Comparison of ENCODE assay signal across 14 cellular contexts in genomic region chr1:150409504-150410362, GRCh38. TPM values are rescaled to one million over a fixed set of nuclear protein-coding genes. Genes with fewer than 3 reads are reported as not detected.
DNase-seq lines count a peak whose midpoint lies in the region; ATAC-seq and TF ChIP-seq lines count a peak whose summit lies in the region.
"Had no signal": no experiment of that assay in that cellular context is flagged by ENCODE, and none has a peak within 500 bp of the region (broad histone marks: within the 10 kb centered on the region; RNA-seq: fewer than 3 reads in every experiment).

No MANE protein-coding gene starts in this region.

- H3K4me2 ChIP-seq in smooth muscle cell, result peak overlapping the region; percentile 32

- peaks cover 89% of the 10 kb centered on the region for H3K79me2 ChIP-seq in smooth muscle cell (ENCODE audit: low read depth)

- H3K4me3 ChIP-seq in smooth muscle cell, result no peak overlapping the region
- H3K4me3 ChIP-seq: prostate gland had no signal

- ATAC-seq in left colon (peak; percentile 64), HG03045 (IDR thresholded peaks at IDR 0.05; ENCODE audit: unreplicated experiment) (no peak)
- ATAC-seq: activated CD4-positive, CD25-positive, alpha-beta regulatory T cell treated with anti-CD3 and anti-CD28 coated beads, Interleukin-2, amount 50 U/mL, for 24 hours had no signal

- no peak overlapping the region for H3K9ac ChIP-seq in smooth muscle cell (ENCODE audit: low read depth)

- H4K20me1 ChIP-seq in smooth muscle cell (ENCODE audit: low read depth), result peaks cover 96% of the 10 kb centered on the region

- WGBS in smooth muscle cell (ENCODE audit: low lambda C conversion rate), result 92% methylated on average over 12 of the region's 12 CpGs

- no peak overlapping the region for H2AFZ ChIP-seq in smooth muscle cell (ENCODE audit: low read depth)

- H3K9me3 ChIP-seq in smooth muscle cell (replicated peaks; ENCODE audit: low read depth), result no peaks in the 10 kb centered on the region
- H3K9me3 ChIP-seq: prostate gland had no signal

- H3K4me1 ChIP-seq in smooth muscle cell (ENCODE audit: low read depth), result no peaks in the 10 kb centered on the region
- H3K4me1 ChIP-seq: prostate gland had no signal

- peak overlapping the region; percentile 58 for H3K27ac ChIP-seq in smooth muscle cell (ENCODE audit: low read depth)
- H3K27ac ChIP-seq: prostate gland had no signal

- TF ChIP-seq CTCF in smooth muscle cell (IDR thresholded peaks at IDR 0.05; ENCODE audit: borderline replicate concordance, insufficient read depth, poor library complexity, severe bottlenecking) (no peak), GM20000 (IDR thresholded peaks at IDR 0.05; ENCODE audit: extremely low read depth, missing control alignments) (no peak)

- H3K36me3 ChIP-seq in smooth muscle cell (ENCODE audit: low read depth), result no peaks in the 10 kb centered on the region
- H3K36me3 ChIP-seq: prostate gland had no signal

- no peaks in the 10 kb centered on the region for H3F3A ChIP-seq in smooth muscle cell (ENCODE audit: low read depth)

- DNase-seq in SIG-M5 treated with dmso at 0.1 percent for 504 hours (lab: John Stamatoyannopoulos, UW; ENCODE audit: unreplicated experiment) (peak; percentile 27), SIG-M5 (lab: John Stamatoyannopoulos, UW) (no peak), SKM-1 (lab: John Stamatoyannopoulos, UW; ENCODE audit: unreplicated experiment) (peak; percentile 44), left colon (no peak), smooth muscle cell (lab: John Stamatoyannopoulos, UW; ENCODE audit: unreplicated experiment) (no peak), hippocampal formation (lab: John Stamatoyannopoulos, UW) (no peak), GM20000 (ENCODE audit: low spot score) (no peak)
- DNase-seq: 8988T, glutamatergic neuron, NCI-H2081, NCI-H526 treated with DMSO at 0.1 percent for 48 hours had no signal

- intact Hi-C loops in left colon (cut with DNase I, micrococcal nuclease), result no loop called here

- H3K27me3 ChIP-seq in smooth muscle cell (ENCODE audit: low read depth), result no peaks in the 10 kb centered on the region

RNA-seq across cellular contexts. Expression of gene RPRD2, which starts 45.8 kb away (rescaled TPM):
- total RNA-seq in left colon (10 to 100 TPM; 25.4 to 28.1 TPM), smooth muscle cell (15.4 and 17.1 TPM in 2 replicates)
- 14.2 and 15.8 TPM in 2 replicates for polyA plus RNA-seq in smooth muscle cell

Comparison
In these comparisons a context has a peak if more than half of its experiments do, and no peak if none do; other contexts are left out.
1. DNase-seq: peak in SIG-M5 treated with dmso at 0.1 percent for 504 hours (single experiment) and SKM-1 (single experiment); none in SIG-M5 (single experiment), left colon (0 of 2), smooth muscle cell (single experiment), hippocampal formation (0 of 2) and GM20000 (single experiment).